ENCODE assay signal across 8 cellular contexts in the genomic region with DNA sequence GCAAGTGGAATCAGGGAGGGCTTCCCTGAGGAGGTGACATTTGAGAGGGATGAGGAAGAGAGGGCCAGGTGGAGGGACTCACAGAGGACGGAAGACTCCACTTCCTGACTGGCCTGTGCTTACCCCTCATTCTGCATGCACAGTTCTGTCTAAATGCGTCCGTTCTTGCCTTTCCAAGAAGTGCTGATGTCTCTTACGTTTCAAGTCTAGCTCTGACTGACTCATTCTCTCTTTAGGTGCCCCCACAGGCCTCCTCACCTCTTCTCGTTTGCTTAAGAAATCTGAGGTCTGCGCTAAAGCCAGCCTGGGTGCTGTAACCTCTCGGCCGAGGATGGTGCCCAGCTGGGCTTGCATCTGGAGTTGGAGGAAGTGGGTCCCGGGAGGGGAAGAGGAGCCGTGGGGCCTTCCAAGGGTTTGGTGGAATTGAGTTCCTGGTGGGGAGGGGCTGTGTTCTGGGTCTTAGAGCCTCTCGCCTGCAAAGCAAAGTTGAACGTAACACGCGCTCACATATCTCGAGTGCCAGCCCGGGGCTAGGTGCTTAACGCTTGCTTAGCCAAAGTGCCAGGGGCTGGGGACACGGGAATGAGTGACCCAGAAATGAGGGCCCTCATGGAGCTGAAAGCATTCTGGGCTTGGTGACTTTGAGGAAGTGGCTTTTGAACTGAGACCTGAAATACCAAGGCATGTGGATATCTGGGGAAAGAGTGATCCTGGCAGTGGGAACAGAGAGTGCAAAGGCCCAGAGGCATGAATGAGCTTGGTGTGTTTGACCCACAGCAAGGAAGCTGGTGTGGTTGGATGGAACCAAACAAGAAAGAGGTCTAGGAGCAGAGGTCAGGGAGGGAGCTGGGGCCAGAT. TPM values are rescaled to one million over a fixed set of nuclear protein-coding genes. Genes with fewer than 3 reads are reported as not detected.
DNase-seq lines count a peak whose midpoint lies in the region; TF ChIP-seq lines count a peak whose summit lies in the region.

No MANE protein-coding gene starts in this region.

- no TSS peak for BruUV-seq in Caco-2 (replicated peaks; lab: Mats Ljungman, UMichigan)

- intact Hi-C loops in Caco-2 (cut with micrococcal nuclease; ENCODE audit: unreplicated experiment): loop anchor here (10.0 kb wide), 1 partner anchor 84 kb away; no protein-coding TSS in a partner anchor
- intact Hi-C loops in activated T-helper 2 cell treated with anti-CD3 and anti-CD28 coated beads, Interferon-gamma antibody, Interleukin-2, Interleukin-4, amounts not matched to agents 10 μg/mL and 5 μg/mL and 100 μg/mL, durations not matched to agents 14 hours and 24 hours and 36 hours (cut with micrococcal nuclease): loop anchor here (1.0 to 5.0 kb wide), 10 partner anchors 9 to 720 kb away; no protein-coding TSS in a partner anchor

- H3K27me3 Mint-ChIP-seq in Caco-2 (ENCODE audit: insufficient read depth, unreplicated experiment): no peaks in the 10 kb centered on the region
- H3K27me3 Mint-ChIP-seq in activated T-helper 2 cell treated with anti-CD3 and anti-CD28 coated beads, Interferon-gamma antibody, Interleukin-2, Interleukin-4, amounts not matched to agents 10 μg/mL and 5 μg/mL and 100 μg/mL, durations not matched to agents 14 hours and 24 hours and 36 hours (ENCODE audit: low read depth): no peaks in the 10 kb centered on the region

- no peaks in the 10 kb centered on the region for H3K9me3 Mint-ChIP-seq in Caco-2 (ENCODE audit: unreplicated experiment)
- no peaks in the 10 kb centered on the region for H3K9me3 Mint-ChIP-seq in activated T-helper 2 cell treated with anti-CD3 and anti-CD28 coated beads, Interferon-gamma antibody, Interleukin-2, Interleukin-4, amounts not matched to agents 10 μg/mL and 5 μg/mL and 100 μg/mL, durations not matched to agents 14 hours and 24 hours and 36 hours

- no peak overlapping the region for H3K4me3 Mint-ChIP-seq in Caco-2 (ENCODE audit: unreplicated experiment)
- H3K4me3 Mint-ChIP-seq in activated T-helper 2 cell treated with anti-CD3 and anti-CD28 coated beads, Interferon-gamma antibody, Interleukin-2, Interleukin-4, amounts not matched to agents 10 μg/mL and 5 μg/mL and 100 μg/mL, durations not matched to agents 14 hours and 24 hours and 36 hours (ENCODE audit: low read depth): peak overlapping the region; percentile 100

- no peak for TF ChIP-seq CTCF in Caco-2 (IDR thresholded peaks at IDR 0.05; ENCODE audit: insufficient read depth in 1 of 2, low read depth in 1 of 2, low read length in 1 of 2, severe bottlenecking in 1 of 2, unreplicated experiment in 1 of 2)
- no peak for TF ChIP-seq CTCF in right atrium auricular region (IDR thresholded peaks at IDR 0.05)

- H3K4me1 Mint-ChIP-seq in Caco-2 (ENCODE audit: low read depth, unreplicated experiment): peaks cover 30% of the 10 kb centered on the region
- peaks cover 60% of the 10 kb centered on the region for H3K4me1 Mint-ChIP-seq in activated T-helper 2 cell treated with anti-CD3 and anti-CD28 coated beads, Interferon-gamma antibody, Interleukin-2, Interleukin-4, amounts not matched to agents 10 μg/mL and 5 μg/mL and 100 μg/mL, durations not matched to agents 14 hours and 24 hours and 36 hours (ENCODE audit: low read depth)

- peak overlapping the region; percentile 47 to 49 for H3K27ac ChIP-seq in right atrium auricular region

- H3K4me1 ChIP-seq in Caco-2 (peaks cover 28% of the 10 kb centered on the region), right atrium auricular region (peaks cover 0 to 67% of the 10 kb centered on the region in 2 donors)

- peak overlapping the region; percentile 53 for H3K27ac Mint-ChIP-seq in Caco-2 (ENCODE audit: unreplicated experiment)
- peak overlapping the region; percentile 98 for H3K27ac Mint-ChIP-seq in activated T-helper 2 cell treated with anti-CD3 and anti-CD28 coated beads, Interferon-gamma antibody, Interleukin-2, Interleukin-4, amounts not matched to agents 10 μg/mL and 5 μg/mL and 100 μg/mL, durations not matched to agents 14 hours and 24 hours and 36 hours

- POLR2A ChIA-PET in Caco-2 (lab: Charles Lee): no interaction called here

- H3K36me3 ChIP-seq in Caco-2 (ENCODE audit: control insufficient read depth, insufficient read depth, low read length) (no peaks in the 10 kb centered on the region), right atrium auricular region (no peaks in the 10 kb centered on the region)

- H3K27me3 ChIP-seq in Caco-2 (replicated peaks; ENCODE audit: control insufficient read depth, insufficient read depth, low read length): no peaks in the 10 kb centered on the region
- no peaks in the 10 kb centered on the region for H3K27me3 ChIP-seq in right atrium auricular region

- H3K4me3 ChIP-seq in Caco-2 (ENCODE audit: low read depth, low read length) (no peak overlapping the region), right atrium auricular region (no peak overlapping the region)

- CTCF ChIA-PET in Caco-2 (lab: Charles Lee): no interaction called here

- H3K9me3 ChIP-seq in Caco-2 (no peaks in the 10 kb centered on the region), right atrium auricular region (no peaks in the 10 kb centered on the region)

- DNase-seq in Caco-2 (no peak), MV-4-11 (lab: John Stamatoyannopoulos, UW) (peak; percentile 98), right atrium auricular region (ENCODE audit: low spot score) (no peak), glomerular visceral epithelial cell (ENCODE audit: extremely low spot score) (no peak), cerebellar nuclear complex (lab: John Stamatoyannopoulos, UW) (no peak), H4 (ENCODE audit: low spot score) (no peak)
- DNase-seq in activated T-helper 2 cell treated with anti-CD3 and anti-CD28 coated beads, Interferon-gamma antibody, Interleukin-2, Interleukin-4, amounts not matched to agents 10 μg/mL and 5 μg/mL and 100 μg/mL, durations not matched to agents 14 hours and 24 hours and 36 hours (ENCODE audit: low spot score): peak; percentile 54
- DNase-seq in stimulated activated CD4-positive, alpha-beta T cell treated with anti-CD3 and anti-CD28 coated beads, Interleukin-15, amount 100 ng/mL, for 24 hours: peak; percentile 70

- H3K36me3 Mint-ChIP-seq in Caco-2 (ENCODE audit: insufficient read depth, unreplicated experiment): peaks cover under 1% of the 10 kb centered on the region
- peaks cover 95% of the 10 kb centered on the region for H3K36me3 Mint-ChIP-seq in activated T-helper 2 cell treated with anti-CD3 and anti-CD28 coated beads, Interferon-gamma antibody, Interleukin-2, Interleukin-4, amounts not matched to agents 10 μg/mL and 5 μg/mL and 100 μg/mL, durations not matched to agents 14 hours and 24 hours and 36 hours (ENCODE audit: low read depth)

RNA-seq across cellular contexts. Expression of gene IL4R, which starts 4.9 kb away (rescaled TPM):
- total RNA-seq in Caco-2 (2022): 32.6 and 34.4 TPM in 2 replicates
- total RNA-seq in activated T-helper 2 cell treated with anti-CD3 and anti-CD28 coated beads, Interferon-gamma antibody, Interleukin-2, Interleukin-4, amounts not matched to agents 10 μg/mL and 5 μg/mL and 100 μg/mL, durations not matched to agents 14 hours and 24 hours and 36 hours: 434 and 437 TPM in 2 replicates
- total RNA-seq in right atrium auricular region: 10 to 100 TPM; 11.9 to 35.5 TPM
- total RNA-seq in H4 (2014; rRNA removed; shearing (Covaris generic)): 8.5 and 9.0 TPM in 2 replicates

RNA-seq across cellular contexts. Expression of gene NSMCE1, which starts 50.1 kb away (rescaled TPM):
- total RNA-seq in Caco-2 (2022) (33.4 and 37.0 TPM in 2 replicates), right atrium auricular region (10 to 100 TPM; 24.0 to 35.8 TPM)
- 186 and 189 TPM in 2 replicates for total RNA-seq in activated T-helper 2 cell treated with anti-CD3 and anti-CD28 coated beads, Interferon-gamma antibody, Interleukin-2, Interleukin-4, amounts not matched to agents 10 μg/mL and 5 μg/mL and 100 μg/mL, durations not matched to agents 14 hours and 24 hours and 36 hours
- total RNA-seq in H4 (2014; rRNA removed; shearing (Covaris generic)): 49.4 and 52.6 TPM in 2 replicates

Comparison
In these comparisons a context has a peak if more than half of its experiments do, and no peak if none do; other contexts are left out.
1. DNase-seq: peak in MV-4-11 (single experiment), activated T-helper 2 cell treated with anti-CD3 and anti-CD28 coated beads, Interferon-gamma antibody, Interleukin-2, Interleukin-4, amounts not matched to agents 10 μg/mL and 5 μg/mL and 100 μg/mL, durations not matched to agents 14 hours and 24 hours and 36 hours (single experiment) and stimulated activated CD4-positive, alpha-beta T cell treated with anti-CD3 and anti-CD28 coated beads, Interleukin-15, amount 100 ng/mL, for 24 hours (single experiment); none in Caco-2 (0 of 2), right atrium auricular region (single experiment), glomerular visceral epithelial cell (single experiment), cerebellar nuclear complex (0 of 2) and H4 (single experiment).
2. RNA of gene IL4R, which starts 4.9 kb away (total RNA-seq): 434 to 437 TPM in activated T-helper 2 cell treated with anti-CD3 and anti-CD28 coated beads, Interferon-gamma antibody, Interleukin-2, Interleukin-4, amounts not matched to agents 10 μg/mL and 5 μg/mL and 100 μg/mL, durations not matched to agents 14 hours and 24 hours and 36 hours; 11.9 to 35.5 TPM in right atrium auricular region, 32.6 to 34.4 TPM in Caco-2 and 8.5 to 9.0 TPM in H4; every median in the first group is over 10 times any median in the second.